13 cellular contexts compared by ENCODE assay signal in genomic region chr14:104660597-104660996, GRCh38. TPM values are rescaled to one million over a fixed set of nuclear protein-coding genes. Genes with fewer than 3 reads are reported as not detected.
DNase-seq lines count a peak whose midpoint lies in the region; ATAC-seq and TF ChIP-seq lines count a peak whose summit lies in the region.
"Had no signal": no experiment of that assay in that cellular context is flagged by ENCODE, and none has a peak within 500 bp of the region (broad histone marks: within the 10 kb centered on the region; RNA-seq: fewer than 3 reads in every experiment).

No MANE protein-coding gene starts in this region.

- H3K27me3 Mint-ChIP-seq in activated T-cell treated with anti-CD3 and anti-CD28 coated beads, Interleukin-2, amount 50 U/mL, for 72 hours (ENCODE audit: low read depth), result peaks cover 16% of the 10 kb centered on the region

- H3K36me3 Mint-ChIP-seq in activated T-cell treated with anti-CD3 and anti-CD28 coated beads, Interleukin-2, amount 50 U/mL, for 72 hours (ENCODE audit: insufficient read depth in 2 of 2), result peaks cover 1 to 2% of the 10 kb centered on the region in 2 donors

- intact Hi-C loops in dorsolateral prefrontal cortex (cut with DNase I), result no loop called here

- H3K4me3 Mint-ChIP-seq in activated T-cell treated with anti-CD3 and anti-CD28 coated beads, Interleukin-2, amount 50 U/mL, for 72 hours, result no peak overlapping the region

- H3K27me3 ChIP-seq in dorsolateral prefrontal cortex, result no peaks in the 10 kb centered on the region
- H3K27me3 ChIP-seq: right atrium auricular region had no signal

- peaks cover 25% of the 10 kb centered on the region for H3K4me1 Mint-ChIP-seq in activated T-cell treated with anti-CD3 and anti-CD28 coated beads, Interleukin-2, amount 50 U/mL, for 72 hours (ENCODE audit: low read depth)

- TF ChIP-seq CTCF in GM12864 (IDR thresholded peaks at IDR 0.05; ENCODE audit: low read depth, low read length, missing control alignments), result no peak
- TF ChIP-seq CTCF in dorsolateral prefrontal cortex (IDR thresholded peaks at IDR 0.05 in 54 of 56, conservative IDR thresholded peaks at IDR 0.05 in 2 of 56; ENCODE audit: low read depth in 1 of 56, partially characterized antibody in 56 of 56), result no peak

- DNase-seq in GM12864 (ENCODE audit: low read depth), result peak; percentile 61
- DNase-seq in dorsolateral prefrontal cortex, result no peak
- no peak for DNase-seq in NCI-H1105 treated with DMSO at 0.1 percent for 48 hours (lab: John Stamatoyannopoulos, UW)
- no peak for DNase-seq in activated T-cell treated with anti-CD3 and anti-CD28 coated beads, Interleukin-2, amount 50 U/mL, for 72 hours
- DNase-seq: MM.1S had no signal

- no peak overlapping the region for H3K27ac ChIP-seq in dorsolateral prefrontal cortex
- H3K27ac ChIP-seq: HL-60, right atrium auricular region, thoracic aorta had no signal

- H3K27ac Mint-ChIP-seq in activated T-cell treated with anti-CD3 and anti-CD28 coated beads, Interleukin-2, amount 50 U/mL, for 72 hours, result no peak overlapping the region

- peak; percentile 56 for ATAC-seq in GM19438 (IDR thresholded peaks at IDR 0.05; ENCODE audit: low read depth, unreplicated experiment)
- ATAC-seq in HG03196 (IDR thresholded peaks at IDR 0.05; ENCODE audit: unreplicated experiment), result peak; percentile 34
- peak; percentile 17 for ATAC-seq in esophagus mucosa
- ATAC-seq in activated T-cell treated with anti-CD3 and anti-CD28 coated beads, Interleukin-2, amount 50 U/mL, for 72 hours (replicated peaks in 1 of 2), result no peak
- ATAC-seq in HG03139 (IDR thresholded peaks at IDR 0.05; ENCODE audit: unreplicated experiment), result no peak

- H3K4me3 ChIP-seq in GM12864 (ENCODE audit: low read depth, low read length) (peak overlapping the region; percentile 53), dorsolateral prefrontal cortex (no peak overlapping the region)
- H3K4me3 ChIP-seq: right atrium auricular region, thoracic aorta had no signal

- no peaks in the 10 kb centered on the region for H3K9me3 Mint-ChIP-seq in activated T-cell treated with anti-CD3 and anti-CD28 coated beads, Interleukin-2, amount 50 U/mL, for 72 hours

RNA-seq across cellular contexts. Expression of gene INF2, which starts 28.8 kb away (rescaled TPM):
- total RNA-seq in esophagus mucosa, result 28.4 TPM
- total RNA-seq in dorsolateral prefrontal cortex, result 100 to 1,000 TPM in 97 of 120 experiments, 10 to 100 TPM in 23; 69.5 to 290 (median 127) TPM
- total RNA-seq in activated T-cell treated with anti-CD3 and anti-CD28 coated beads, Interleukin-2, amount 50 U/mL, for 72 hours, result 10 to 100 TPM; 37.6 to 38.8 TPM

RNA-seq across cellular contexts. Expression of gene TMEM179, which starts 56.0 kb away (rescaled TPM):
- total RNA-seq in esophagus mucosa (not detected), dorsolateral prefrontal cortex (100 to 1,000 TPM in 32 of 120 experiments, 10 to 100 TPM in 88; 45.0 to 133 (median 88.7) TPM)
- total RNA-seq in activated T-cell treated with anti-CD3 and anti-CD28 coated beads, Interleukin-2, amount 50 U/mL, for 72 hours, result under 1 TPM in 1 of 2 donors, not detected in 1; 0.46 TPM
- total RNA-seq: aorta, thoracic aorta had no signal

Comparison
In these comparisons a context has a peak if more than half of its experiments do, and no peak if none do; other contexts are left out.
1. ATAC-seq: peak in GM19438 (single experiment), HG03196 (single experiment) and esophagus mucosa (single experiment); none in activated T-cell treated with anti-CD3 and anti-CD28 coated beads, Interleukin-2, amount 50 U/mL, for 72 hours (0 of 2) and HG03139 (single experiment).
2. RNA of gene TMEM179, which starts 56.0 kb away (total RNA-seq): 45.0 to 133 TPM in dorsolateral prefrontal cortex; 0.46 TPM in activated T-cell treated with anti-CD3 and anti-CD28 coated beads, Interleukin-2, amount 50 U/mL, for 72 hours and not detected in esophagus mucosa (single experiment); every median in the first group is over 10 times any median in the second.